In genomic region chr15:57607570-57608000, GRCh38 we compare ENCODE assay signal across 10 cellular contexts. TPM values are rescaled to one million over a fixed set of nuclear protein-coding genes. Genes with fewer than 3 reads are reported as not detected.
DNase-seq lines count a peak whose midpoint lies in the region; ATAC-seq and TF ChIP-seq lines count a peak whose summit lies in the region.
"Had no signal": no experiment of that assay in that cellular context is flagged by ENCODE, and none has a peak within 500 bp of the region (broad histone marks: within the 10 kb centered on the region; RNA-seq: fewer than 3 reads in every experiment).

No MANE protein-coding gene starts in this region.

- ATAC-seq in GM21529 (IDR thresholded peaks at IDR 0.05; ENCODE audit: unreplicated experiment) (no peak), HG03565 (IDR thresholded peaks at IDR 0.05; ENCODE audit: unreplicated experiment) (no peak)

- H3K4me3 ChIP-seq in MG63, result no peak overlapping the region
- no peak overlapping the region for H3K4me3 ChIP-seq in tibial nerve

- no peak for TF ChIP-seq EP300 in tibial nerve (IDR thresholded peaks at IDR 0.05)

- no peaks in the 10 kb centered on the region for H3K27me3 ChIP-seq in MG63
- no peaks in the 10 kb centered on the region for H3K27me3 ChIP-seq in tibial nerve

- WGBS in tibial nerve, 2 donors, result 79 to 89% methylated on average over 3 of the region's 3 CpGs

- no peak for TF ChIP-seq CTCF in tibial nerve (IDR thresholded peaks at IDR 0.05)

- no peak for TF ChIP-seq POLR2A in tibial nerve (IDR thresholded peaks at IDR 0.05)

- DNase-seq in A172 (ENCODE audit: low spot score) (peak; percentile 94), MG63 (peak; percentile 60), dermis blood vessel endothelial cell (peak; percentile 27), kidney tubule cell (ENCODE audit: low spot score) (peak; percentile 88), tibial nerve (ENCODE audit: low spot score in 2 of 2) (no peak), hepatic stellate cell (ENCODE audit: low spot score) (no peak)
- DNase-seq: NCI-H1436 treated with DMSO at 0.1 percent for 48 hours had no signal

- no peaks in the 10 kb centered on the region for H3K4me1 ChIP-seq in tibial nerve
- H3K4me1 ChIP-seq: parathyroid adenoma had no signal

- no peaks in the 10 kb centered on the region for H3K36me3 ChIP-seq in MG63
- no peaks in the 10 kb centered on the region for H3K36me3 ChIP-seq in tibial nerve

- no peak overlapping the region for H3K27ac ChIP-seq in tibial nerve
- H3K27ac ChIP-seq: parathyroid adenoma had no signal

- no peaks in the 10 kb centered on the region for H3K9me3 ChIP-seq in MG63
- H3K9me3 ChIP-seq in tibial nerve, result no peaks in the 10 kb centered on the region

RNA-seq across cellular contexts. Expression of gene MYZAP, which starts 15.9 kb away (rescaled TPM):
- 3.2 and 4.3 TPM in 2 replicates for total RNA-seq in A172 (2014; rRNA removed; shearing (Covaris generic))
- total RNA-seq in MG63 (2014; rRNA removed; shearing (Covaris generic); ENCODE audit: low replicate concordance), result 0.69 TPM in 1 of 2 replicates, not detected in the other
- total RNA-seq in dermis blood vessel endothelial cell, result 82.5 and 94.7 TPM in 2 replicates
- total RNA-seq in tibial nerve, result 1 to 10 TPM in 3 of 4 donors, under 1 TPM in 1; 0.98 to 9.3 (median 2.7) TPM

Comparison
In these comparisons a context has a peak if more than half of its experiments do, and no peak if none do; other contexts are left out.
1. DNase-seq: peak in A172 (single experiment), MG63 (single experiment), dermis blood vessel endothelial cell (single experiment) and kidney tubule cell (single experiment); none in tibial nerve (0 of 2) and hepatic stellate cell (single experiment).